Comparison of ENCODE assay signal across 2 cellular contexts in genomic region chr13:28542804-28543203, GRCh38.
A peak's percentile ranks its signal among the peaks of the same experiment; 100 is the strongest.
TF ChIP-seq lines count a peak whose summit lies in the region.

No MANE protein-coding gene starts in this region.

TF ChIP-seq in HepG2, 621 proteins besides CTCF, POLR2A, EP300 and RAD21:
- TF ChIP-seq SNAPC5 (CRISPR knock-in tag; IDR thresholded peaks at IDR 0.05; ENCODE audit: borderline replicate concordance) (no peak), ZNF782 (CRISPR knock-in tag; IDR thresholded peaks at IDR 0.05; ENCODE audit: borderline replicate concordance) (no peak), ZNF383 (CRISPR knock-in tag; IDR thresholded peaks at IDR 0.05; ENCODE audit: borderline replicate concordance) (no peak), PAWR (CRISPR knock-in tag; IDR thresholded peaks at IDR 0.05; ENCODE audit: borderline replicate concordance) (no peak), ZNF800 (CRISPR knock-in tag; IDR thresholded peaks at IDR 0.05) (no peak), ATF7 (IDR thresholded peaks at IDR 0.05) (peak; percentile 42; the same call in 1 of the 2 replicates), ATF7 (CRISPR knock-in tag; IDR thresholded peaks at IDR 0.05) (no peak)

TF ChIP-seq in GM12878, 131 proteins besides CTCF, POLR2A, EP300 and RAD21:
- TF ChIP-seq JUNB (IDR thresholded peaks at IDR 0.05): peak; percentile 21; the same call in 1 of the 2 replicates
- no peak for TF ChIP-seq BCL11A (IDR thresholded peaks at IDR 0.05; ENCODE audit: low read depth, low read length)
